13 cellular contexts compared by ENCODE assay signal in genomic region chr13:75310005-75310580, GRCh38.
DNase-seq lines count a peak whose midpoint lies in the region; ATAC-seq and TF ChIP-seq lines count a peak whose summit lies in the region.
"Had no signal": no experiment of that assay in that cellular context is flagged by ENCODE, and none has a peak within 500 bp of the region (broad histone marks: within the 10 kb centered on the region; RNA-seq: fewer than 3 reads in every experiment).

No MANE protein-coding gene starts in this region.

- H3K9me3 Mint-ChIP-seq in activated T-cell treated with anti-CD3 and anti-CD28 coated beads, Interleukin-2, amount 50 U/mL, for 24 hours = no peaks in the 10 kb centered on the region
- peaks cover 3% of the 10 kb centered on the region for H3K9me3 Mint-ChIP-seq in activated T-helper 1 cell treated with anti-CD3 and anti-CD28 coated beads, Interleukin-12 subunit alpha, Interleukin-12 subunit beta, Interleukin-2, Interleukin-4 antibody, amounts not matched to agents 30 ng/mL and 10 ng/mL and 1 ng/mL, durations not matched to agents 14 hours and 24 hours and 36 hours
- H3K9me3 Mint-ChIP-seq in stimulated activated naive B cell treated with anti-CD40 and anti-IgM and Interleukin-4, amounts not matched to agents 10 μg/mL and 1 μg/mL and 100 μg/mL, for 72 hours = peaks cover 0 to 8% of the 10 kb centered on the region in 2 donors
- H3K9me3 Mint-ChIP-seq in activated CD4-positive, alpha-beta T cell treated with anti-CD3 and anti-CD28 coated beads, Interleukin-2, amount 10 ng/mL, durations not matched to agents 7 days and 5 days = peaks cover 3% of the 10 kb centered on the region
- H3K9me3 Mint-ChIP-seq: CD8-positive, alpha-beta memory T cell had no signal

- peak overlapping the region; percentile 73 for H3K27ac Mint-ChIP-seq in activated T-cell treated with anti-CD3 and anti-CD28 coated beads, Interleukin-2, amount 50 U/mL, for 24 hours
- H3K27ac Mint-ChIP-seq in activated T-helper 1 cell treated with anti-CD3 and anti-CD28 coated beads, Interleukin-12 subunit alpha, Interleukin-12 subunit beta, Interleukin-2, Interleukin-4 antibody, amounts not matched to agents 30 ng/mL and 10 ng/mL and 1 ng/mL, durations not matched to agents 14 hours and 24 hours and 36 hours = peak overlapping the region; percentile 76
- peak overlapping the region; percentile 99 for H3K27ac Mint-ChIP-seq in stimulated activated naive B cell treated with anti-CD40 and anti-IgM and Interleukin-4, amounts not matched to agents 10 μg/mL and 1 μg/mL and 100 μg/mL, for 72 hours
- H3K27ac Mint-ChIP-seq in activated CD4-positive, alpha-beta T cell treated with anti-CD3 and anti-CD28 coated beads, Interleukin-2, amount 10 ng/mL, durations not matched to agents 7 days and 5 days = no peak overlapping the region

- no peak for TF ChIP-seq CTCF in vagina (IDR thresholded peaks at IDR 0.05)

- POLR2A ChIA-PET in activated CD4-positive, alpha-beta T cell treated with anti-CD3 and anti-CD28 coated beads, Interleukin-2, amount 10 ng/mL, durations not matched to agents 7 days and 5 days (lab: Charles Lee) = interaction anchor here (1.0 kb wide), 1 partner anchor 16 kb away, joined by 3 read pairs; no protein-coding TSS in a partner anchor

- CTCF ChIA-PET in activated CD4-positive, alpha-beta T cell treated with anti-CD3 and anti-CD28 coated beads, Interleukin-2, amount 10 ng/mL, durations not matched to agents 7 days and 5 days (lab: Charles Lee) = interaction anchor here (0.8 kb wide), 1 partner anchor 22 kb away, joined by 3 read pairs; no protein-coding TSS in a partner anchor

- peak overlapping the region; percentile 25 for H3K4me3 Mint-ChIP-seq in activated T-cell treated with anti-CD3 and anti-CD28 coated beads, Interleukin-2, amount 50 U/mL, for 24 hours
- H3K4me3 Mint-ChIP-seq in activated T-helper 1 cell treated with anti-CD3 and anti-CD28 coated beads, Interleukin-12 subunit alpha, Interleukin-12 subunit beta, Interleukin-2, Interleukin-4 antibody, amounts not matched to agents 30 ng/mL and 10 ng/mL and 1 ng/mL, durations not matched to agents 14 hours and 24 hours and 36 hours = no peak overlapping the region
- H3K4me3 Mint-ChIP-seq in stimulated activated naive B cell treated with anti-CD40 and anti-IgM and Interleukin-4, amounts not matched to agents 10 μg/mL and 1 μg/mL and 100 μg/mL, for 72 hours = peak overlapping the region; percentile 92 to 98
- no peak overlapping the region for H3K4me3 Mint-ChIP-seq in activated CD4-positive, alpha-beta T cell treated with anti-CD3 and anti-CD28 coated beads, Interleukin-2, amount 10 ng/mL, durations not matched to agents 7 days and 5 days
- H3K4me3 Mint-ChIP-seq: CD8-positive, alpha-beta memory T cell had no signal

- no peaks in the 10 kb centered on the region for H3K4me1 ChIP-seq in vagina

- ATAC-seq in HG02610 (IDR thresholded peaks at IDR 0.05; ENCODE audit: unreplicated experiment) = peak; percentile 34
- peak; percentile 83 to 87 for ATAC-seq in stimulated activated naive B cell treated with anti-CD40 and anti-IgM and Interleukin-4, amounts not matched to agents 10 μg/mL and 1 μg/mL and 100 μg/mL, for 72 hours (replicated peaks)

- no peak overlapping the region for H3K27ac ChIP-seq in vagina

- H3K36me3 ChIP-seq in vagina = peaks cover 0 to 13% of the 10 kb centered on the region in 2 donors

- no peak for DNase-seq in activated T-cell treated with anti-CD3 and anti-CD28 coated beads, Interleukin-2, amount 50 U/mL, for 24 hours
- no peak for DNase-seq in activated T-cell treated with anti-CD3 and anti-CD28 coated beads, Interleukin-2, amount 50 U/mL, for 1 hour
- DNase-seq in activated T-helper 1 cell treated with anti-CD3 and anti-CD28 coated beads, Interleukin-12 subunit alpha, Interleukin-12 subunit beta, Interleukin-2, Interleukin-4 antibody, amounts not matched to agents 30 ng/mL and 10 ng/mL and 1 ng/mL, durations not matched to agents 14 hours and 24 hours and 36 hours (ENCODE audit: low spot score) = no peak
- DNase-seq in stimulated activated naive B cell treated with anti-CD40 and anti-IgM and Interleukin-4, amounts not matched to agents 10 μg/mL and 1 μg/mL and 100 μg/mL, for 72 hours = peak; percentile 33
- DNase-seq in mucosa of gallbladder (ENCODE audit: low spot score) (no peak), vagina (ENCODE audit: extremely low spot score in 2 of 2) (no peak)
- DNase-seq in activated CD4-positive, alpha-beta T cell treated with anti-CD3 and anti-CD28 coated beads, Interleukin-2, amount 10 ng/mL, durations not matched to agents 7 days and 5 days = no peak
- DNase-seq: caudate nucleus; CD8-positive, alpha-beta memory T cell; foreskin fibroblast; NCI-H1105 treated with DMSO at 0.1 percent for 48 hours; stimulated activated CD4-positive, alpha-beta T cell treated with anti-CD3 and anti-CD28 coated beads, Interleukin-4, amount 100 ng/mL, for 24 hours had no signal

- no peaks in the 10 kb centered on the region for H3K9me3 ChIP-seq in vagina

- H3K4me3 ChIP-seq in vagina = no peak overlapping the region

- H3K27me3 Mint-ChIP-seq in activated T-cell treated with anti-CD3 and anti-CD28 coated beads, Interleukin-2, amount 50 U/mL, for 24 hours = no peaks in the 10 kb centered on the region
- no peaks in the 10 kb centered on the region for H3K27me3 Mint-ChIP-seq in activated T-helper 1 cell treated with anti-CD3 and anti-CD28 coated beads, Interleukin-12 subunit alpha, Interleukin-12 subunit beta, Interleukin-2, Interleukin-4 antibody, amounts not matched to agents 30 ng/mL and 10 ng/mL and 1 ng/mL, durations not matched to agents 14 hours and 24 hours and 36 hours (ENCODE audit: insufficient read depth)
- H3K27me3 Mint-ChIP-seq in stimulated activated naive B cell treated with anti-CD40 and anti-IgM and Interleukin-4, amounts not matched to agents 10 μg/mL and 1 μg/mL and 100 μg/mL, for 72 hours = no peaks in the 10 kb centered on the region
- no peaks in the 10 kb centered on the region for H3K27me3 Mint-ChIP-seq in activated CD4-positive, alpha-beta T cell treated with anti-CD3 and anti-CD28 coated beads, Interleukin-2, amount 10 ng/mL, durations not matched to agents 7 days and 5 days

- no peaks in the 10 kb centered on the region for H3K27me3 ChIP-seq in vagina

- intact Hi-C loops in activated T-helper 1 cell treated with anti-CD3 and anti-CD28 coated beads, Interleukin-12 subunit alpha, Interleukin-12 subunit beta, Interleukin-2, Interleukin-4 antibody, amounts not matched to agents 30 ng/mL and 10 ng/mL and 1 ng/mL, durations not matched to agents 14 hours and 24 hours and 36 hours (cut with micrococcal nuclease) = no loop called here
- intact Hi-C loops in vagina (cut with DNase I) = no loop called here

- H3K4me1 Mint-ChIP-seq in activated T-cell treated with anti-CD3 and anti-CD28 coated beads, Interleukin-2, amount 50 U/mL, for 24 hours (ENCODE audit: low read depth) = peaks cover 69% of the 10 kb centered on the region
- peaks cover 59% of the 10 kb centered on the region for H3K4me1 Mint-ChIP-seq in activated T-helper 1 cell treated with anti-CD3 and anti-CD28 coated beads, Interleukin-12 subunit alpha, Interleukin-12 subunit beta, Interleukin-2, Interleukin-4 antibody, amounts not matched to agents 30 ng/mL and 10 ng/mL and 1 ng/mL, durations not matched to agents 14 hours and 24 hours and 36 hours (ENCODE audit: low read depth)
- peaks cover 20 to 54% of the 10 kb centered on the region in 2 donors for H3K4me1 Mint-ChIP-seq in stimulated activated naive B cell treated with anti-CD40 and anti-IgM and Interleukin-4, amounts not matched to agents 10 μg/mL and 1 μg/mL and 100 μg/mL, for 72 hours
- H3K4me1 Mint-ChIP-seq in activated CD4-positive, alpha-beta T cell treated with anti-CD3 and anti-CD28 coated beads, Interleukin-2, amount 10 ng/mL, durations not matched to agents 7 days and 5 days = peaks cover 13% of the 10 kb centered on the region

- peaks cover 72% of the 10 kb centered on the region for H3K36me3 Mint-ChIP-seq in activated T-cell treated with anti-CD3 and anti-CD28 coated beads, Interleukin-2, amount 50 U/mL, for 24 hours (ENCODE audit: low read depth)
- peaks cover 52% of the 10 kb centered on the region for H3K36me3 Mint-ChIP-seq in activated T-helper 1 cell treated with anti-CD3 and anti-CD28 coated beads, Interleukin-12 subunit alpha, Interleukin-12 subunit beta, Interleukin-2, Interleukin-4 antibody, amounts not matched to agents 30 ng/mL and 10 ng/mL and 1 ng/mL, durations not matched to agents 14 hours and 24 hours and 36 hours (ENCODE audit: low read depth)
- peaks cover 29 to 31% of the 10 kb centered on the region in 2 donors for H3K36me3 Mint-ChIP-seq in stimulated activated naive B cell treated with anti-CD40 and anti-IgM and Interleukin-4, amounts not matched to agents 10 μg/mL and 1 μg/mL and 100 μg/mL, for 72 hours
- H3K36me3 Mint-ChIP-seq in activated CD4-positive, alpha-beta T cell treated with anti-CD3 and anti-CD28 coated beads, Interleukin-2, amount 10 ng/mL, durations not matched to agents 7 days and 5 days (ENCODE audit: low read depth) = peaks cover 51% of the 10 kb centered on the region

- TF ChIP-seq POLR2A in vagina (IDR thresholded peaks at IDR 0.05) = no peak

Comparison
In these comparisons a context has a peak if more than half of its experiments do, and no peak if none do; other contexts are left out.
1. H3K4me3 Mint-ChIP-seq: peak in activated T-cell treated with anti-CD3 and anti-CD28 coated beads, Interleukin-2, amount 50 U/mL, for 24 hours (single experiment) and stimulated activated naive B cell treated with anti-CD40 and anti-IgM and Interleukin-4, amounts not matched to agents 10 μg/mL and 1 μg/mL and 100 μg/mL, for 72 hours (2 of 2); none in activated T-helper 1 cell treated with anti-CD3 and anti-CD28 coated beads, Interleukin-12 subunit alpha, Interleukin-12 subunit beta, Interleukin-2, Interleukin-4 antibody, amounts not matched to agents 30 ng/mL and 10 ng/mL and 1 ng/mL, durations not matched to agents 14 hours and 24 hours and 36 hours (single experiment) and activated CD4-positive, alpha-beta T cell treated with anti-CD3 and anti-CD28 coated beads, Interleukin-2, amount 10 ng/mL, durations not matched to agents 7 days and 5 days (single experiment).